ENCODE assay signal across 14 cellular contexts in genomic region chr6:12383448-12383847, GRCh38.
DNase-seq lines count a peak whose midpoint lies in the region; ATAC-seq and TF ChIP-seq lines count a peak whose summit lies in the region.
"Had no signal": no experiment of that assay in that cellular context is flagged by ENCODE, and none has a peak within 500 bp of the region (broad histone marks: within the 10 kb centered on the region; RNA-seq: fewer than 3 reads in every experiment).

No MANE protein-coding gene starts in this region.

- no peak for DNase-seq in thoracic aorta (ENCODE audit: low spot score)
- no peak for DNase-seq in A172 (ENCODE audit: low spot score)
- no peak for DNase-seq in foreskin keratinocyte
- no peak for DNase-seq in activated T-cell treated with anti-CD3 and anti-CD28 coated beads, Interleukin-2, amount 50 U/mL, for 48 hours
- no peak for DNase-seq in DMS153 (lab: John Stamatoyannopoulos, UW)
- DNase-seq: adrenal gland, dermis blood vessel endothelial cell, foreskin melanocyte, NCI-H524 treated with DMSO at 0.1 percent for 48 hours, substantia nigra had no signal

- H3K27me3 ChIP-seq in thoracic aorta (replicated peaks; ENCODE audit: insufficient read depth) (no peaks in the 10 kb centered on the region), foreskin keratinocyte (no peaks in the 10 kb centered on the region)
- H3K27me3 ChIP-seq: adrenal gland had no signal

- H3K4me3 ChIP-seq in thoracic aorta, result no peak overlapping the region
- H3K4me3 ChIP-seq: adrenal gland had no signal

- H3K27ac ChIP-seq in thoracic aorta (peak overlapping the region; percentile 54 to 55), foreskin keratinocyte (no peak overlapping the region)
- H3K27ac ChIP-seq: adrenal gland, HL-60 had no signal

- H3K9me3 ChIP-seq in thoracic aorta, result no peaks in the 10 kb centered on the region
- H3K9me3 ChIP-seq: adrenal gland had no signal

- ATAC-seq in GM19025 (IDR thresholded peaks at IDR 0.05; ENCODE audit: low read depth, unreplicated experiment) (peak; percentile 92), GM21717 (IDR thresholded peaks at IDR 0.05; ENCODE audit: unreplicated experiment) (peak; percentile 79), HG03159 (IDR thresholded peaks at IDR 0.05; ENCODE audit: unreplicated experiment) (peak; percentile 79), thoracic aorta (ENCODE audit: insufficient number of reproducible peaks, low FRiP score, low read depth) (no peak), foreskin keratinocyte (no peak)

- TF ChIP-seq CTCF in thoracic aorta (IDR thresholded peaks at IDR 0.05) (no peak), foreskin keratinocyte (conservative IDR thresholded peaks at IDR 0.05) (no peak)

- H3K36me3 ChIP-seq in thoracic aorta, result no peaks in the 10 kb centered on the region
- H3K36me3 ChIP-seq: adrenal gland had no signal

- H3K4me1 ChIP-seq in thoracic aorta (ENCODE audit: control insufficient read depth in 1 of 2, low read depth in 2 of 2) (peaks cover 29 to 40% of the 10 kb centered on the region in 2 donors), foreskin keratinocyte (peaks cover 12% of the 10 kb centered on the region)
- H3K4me1 ChIP-seq: adrenal gland had no signal

Comparison
In these comparisons a context has a peak if more than half of its experiments do, and no peak if none do; other contexts are left out.
1. ATAC-seq: peak in GM19025 (single experiment), GM21717 (single experiment) and HG03159 (single experiment); none in thoracic aorta (single experiment) and foreskin keratinocyte (single experiment).